ENCODE assay signal across 20 cellular contexts in genomic region chr19:32199501-32200040, GRCh38.
"Had no signal": no experiment of that assay in that cellular context is flagged by ENCODE, and none has a peak within 500 bp of the region (broad histone marks: within the 10 kb centered on the region; RNA-seq: fewer than 3 reads in every experiment).

No MANE protein-coding gene starts in this region.

- H3K27me3 ChIP-seq: ovary, sigmoid colon, testis, tibial artery, upper lobe of left lung, uterus had no signal

- H3K4me3 Mint-ChIP-seq: naive thymus-derived CD8-positive, alpha-beta T cell; nephron progenitor cell; stimulated activated effector memory CD8-positive, alpha-beta T cell treated with anti-CD3 and anti-CD28 coated beads, Interleukin-12 subunit alpha, Interleukin-12 subunit beta, amount 100 ng/mL, for 72 hours had no signal

- H3K4me3 ChIP-seq: esophagus squamous epithelium, ovary, psoas muscle, sigmoid colon, stomach, testis, tibial artery, upper lobe of left lung, uterus had no signal

- H3K36me3 ChIP-seq: esophagus squamous epithelium, ovary, sigmoid colon, stomach, tibial artery, upper lobe of left lung, uterus had no signal

- H3K4me1 Mint-ChIP-seq: nephron progenitor cell had no signal

- DNase-seq: effector memory CD4-positive, alpha-beta T cell; esophagus squamous epithelium; immature natural killer cell; mammary epithelial cell; mesendoderm; naive thymus-derived CD8-positive, alpha-beta T cell; nephron progenitor cell; ovary; psoas muscle; right cardiac atrium; sigmoid colon; stimulated activated CD4-positive, alpha-beta T cell treated with anti-CD3 and anti-CD28 coated beads, Interleukin-2, amount 100 ng/mL, for 24 hours; stimulated activated CD4-positive, alpha-beta T cell treated with anti-CD3 and anti-CD28 coated beads, Interleukin-4, amount 100 ng/mL, for 24 hours; stimulated activated naive CD4-positive, alpha-beta T cell treated with Interleukin-2 at 50 U/mL for 16 hours; stomach; testis; uterus had no signal

- H3K9me3 Mint-ChIP-seq: immature natural killer cell; nephron progenitor cell; stimulated activated effector memory CD8-positive, alpha-beta T cell treated with anti-CD3 and anti-CD28 coated beads, Interleukin-12 subunit alpha, Interleukin-12 subunit beta, amount 100 ng/mL, for 72 hours had no signal

- H3K4me1 ChIP-seq: esophagus squamous epithelium, psoas muscle, sigmoid colon, stomach, testis, tibial artery, uterus had no signal

- H3K27ac ChIP-seq: esophagus squamous epithelium, ovary, psoas muscle, sigmoid colon, stomach, testis, tibial artery, upper lobe of left lung, uterus had no signal

- H3K36me3 Mint-ChIP-seq: immature natural killer cell; naive thymus-derived CD8-positive, alpha-beta T cell; stimulated activated effector memory CD8-positive, alpha-beta T cell treated with anti-CD3 and anti-CD28 coated beads, Interleukin-12 subunit alpha, Interleukin-12 subunit beta, amount 100 ng/mL, for 72 hours had no signal

- H3K27ac Mint-ChIP-seq: immature natural killer cell; naive thymus-derived CD8-positive, alpha-beta T cell; nephron progenitor cell; stimulated activated effector memory CD8-positive, alpha-beta T cell treated with anti-CD3 and anti-CD28 coated beads, Interleukin-12 subunit alpha, Interleukin-12 subunit beta, amount 100 ng/mL, for 72 hours had no signal

- H3K9me3 ChIP-seq: esophagus squamous epithelium, ovary, psoas muscle, sigmoid colon, stomach, testis, tibial artery, upper lobe of left lung, uterus had no signal
